Comparison of ENCODE assay signal across 15 cellular contexts in genomic region chr3:149603126-149604074, GRCh38. TPM values are rescaled to one million over a fixed set of nuclear protein-coding genes. Genes with fewer than 3 reads are reported as not detected.
DNase-seq lines count a peak whose midpoint lies in the region; ATAC-seq, FAIRE-seq and TF ChIP-seq lines count a peak whose summit lies in the region.
"Had no signal": no experiment of that assay in that cellular context is flagged by ENCODE, and none has a peak within 500 bp of the region (broad histone marks: within the 10 kb centered on the region; RNA-seq: fewer than 3 reads in every experiment).

No MANE protein-coding gene starts in this region.

- H3K4me2 ChIP-seq in GM12878 (ENCODE audit: control insufficient read depth, insufficient read depth) = peak overlapping the region; percentile 15; the same call in 1 of the 2 replicates

- ATAC-seq in GM12878 (no peak), memory B cell (ENCODE audit: low read depth) (no peak), aorta (ENCODE audit: low FRiP score) (no peak), HG02759 (IDR thresholded peaks at IDR 0.05; ENCODE audit: unreplicated experiment) (no peak)

- H3K27ac ChIP-seq in ACC112 (ENCODE audit: low read depth, low read length) = peak overlapping the region; percentile 81
- peak overlapping the region; percentile 12; the same call in 1 of the 2 replicates for H3K27ac ChIP-seq in GM12878 (ENCODE audit: control insufficient read depth, insufficient read depth)
- no peak overlapping the region for H3K27ac ChIP-seq in aorta (ENCODE audit: low read depth in 1 of 2, low read length in 2 of 2)
- peak overlapping the region in 1 of 2 donors; percentile 18 for H3K27ac ChIP-seq in ovary

- CTCF ChIA-PET in GM12878 (lab: Yijun Ruan, JAX) = interaction anchor here (0.6 to 8.4 kb wide), 13 partner anchors 17 to 149 kb away, joined by 3 to 87 read pairs (median 7); partner anchors contain the start of genes COMMD2 and WWTR1

- intact Hi-C loops in GM12878 (cut with micrococcal nuclease; ENCODE audit: unreplicated experiment) = loop anchor here (5.0 kb wide), 1 partner anchor 36 kb away; no protein-coding TSS in a partner anchor
- intact Hi-C loops in aorta (cut with DNase I) = no loop called here
- intact Hi-C loops in ovary (cut with DNase I) = loop anchor here in 1 of 4 donors (10.0 kb wide), 1 partner anchor 51 kb away; the partner anchor contains the start of gene WWTR1

- peak overlapping the region; percentile 86 for H3K27ac Mint-ChIP-seq in memory B cell
- H3K27ac Mint-ChIP-seq: activated naive CD4-positive, alpha-beta T cell treated with anti-CD3 and anti-CD28 coated beads for 36 hours had no signal

- H3K4me1 ChIP-seq in ACC112 (ENCODE audit: control insufficient read depth, insufficient read depth, low read length, unreplicated experiment) = peaks cover 64% of the 10 kb centered on the region
- peaks cover 28% of the 10 kb centered on the region for H3K4me1 ChIP-seq in GM12878 (ENCODE audit: control insufficient read depth, insufficient read depth, low read length)
- peaks cover 4 to 11% of the 10 kb centered on the region in 2 donors for H3K4me1 ChIP-seq in aorta (ENCODE audit: control insufficient read depth in 1 of 2, insufficient read depth in 2 of 2, low read length in 2 of 2)
- H3K4me1 ChIP-seq in ovary (ENCODE audit: insufficient read depth) = peaks cover 20% of the 10 kb centered on the region

- H3K27me3 Mint-ChIP-seq in memory B cell = no peaks in the 10 kb centered on the region
- H3K27me3 Mint-ChIP-seq: B cell had no signal

- TF ChIP-seq EP300 in GM12878 (IDR thresholded peaks at IDR 0.05; ENCODE audit: borderline replicate concordance in 1 of 2, control insufficient read depth in 1 of 2, low read depth in 2 of 2, low read length in 2 of 2) (peak; percentile 35 to 58; a peak in 1 of 4 replicates), ovary (IDR thresholded peaks at IDR 0.05) (no peak)

- TF ChIP-seq POLR2A in GM12878 (IDR thresholded peaks at IDR 0.05; ENCODE audit: low read depth, low read length) (no peak), ovary (IDR thresholded peaks at IDR 0.05) (no peak)

- no TSS peak for BruUV-seq in GM12878 (replicated peaks; lab: Mats Ljungman, UMichigan)

- H3K27me3 ChIP-seq in ACC112 (ENCODE audit: insufficient read depth, low read length) (no peaks in the 10 kb centered on the region), GM12878 (replicated peaks in 1 of 2; ENCODE audit: control insufficient read depth in 2 of 2, insufficient read depth in 2 of 2, low read length in 1 of 2) (no peaks in the 10 kb centered on the region), aorta (ENCODE audit: control insufficient read depth in 1 of 2, insufficient read depth in 2 of 2, low read length in 1 of 2) (no peaks in the 10 kb centered on the region), ovary (no peaks in the 10 kb centered on the region)

- no peak overlapping the region for H3K4me3 Mint-ChIP-seq in memory B cell
- H3K4me3 Mint-ChIP-seq: activated naive CD4-positive, alpha-beta T cell treated with anti-CD3 and anti-CD28 coated beads for 36 hours had no signal

- POLR2A ChIA-PET in GM12878 (lab: Charles Lee) = interaction anchor here (0.6 to 5.7 kb wide), 11 partner anchors 11 to 123 kb away, joined by 3 to 87 read pairs (median 5); partner anchors contain the start of gene WWTR1

- peaks cover 7% of the 10 kb centered on the region for H3K4me1 Mint-ChIP-seq in memory B cell

- no peak for TF ChIP-seq RAD21 in GM12878 (IDR thresholded peaks at IDR 0.05; ENCODE audit: insufficient read depth, low read depth, low read length)

- RAD21 ChIA-PET in GM12878 (lab: Charles Lee; ENCODE audit: unreplicated experiment) = interaction anchor here (0.5 to 12.7 kb wide), 10 partner anchors 17 to 169 kb away, joined by 3 to 181 read pairs (median 20); partner anchors contain the start of gene WWTR1

- H2AFZ ChIP-seq in ACC112 (ENCODE audit: low read length, unreplicated experiment) (no peak overlapping the region), GM12878 (ENCODE audit: control insufficient read depth, low read depth, low read length) (no peak overlapping the region)

- no peak for FAIRE-seq in GM12878 (lab: Jason Lieb, UNC)

- 87% methylated on average over 3 of the region's 3 CpGs for WGBS in GM12878 (ENCODE audit: insufficient coverage, insufficient replicate concordance, low lambda C conversion rate, missing lambda C conversion rate)
- 13 to 17% methylated on average over 3 of the region's 3 CpGs for WGBS in aorta, 2 donors
- 69 to 76% (median 72%) methylated on average over 3 of the region's 3 CpGs for WGBS in ovary, 3 donors

- DNase-seq in HT-29 (ENCODE audit: low spot score) (peak; percentile 75), GM12878 (ENCODE audit: low read depth, low spot score) (no peak), memory B cell (ENCODE audit: low spot score in 2 of 2) (no peak), aorta (no peak), ovary (no peak)
- no peak for DNase-seq in effector CD8-positive, alpha-beta T cell (lab: John Stamatoyannopoulos, UW)
- DNase-seq: activated naive CD4-positive, alpha-beta T cell treated with anti-CD3 and anti-CD28 coated beads for 36 hours; erythroblast; SHP77 treated with DMSO at 0.1 percent for 48 hours; stimulated activated CD4-positive, alpha-beta T cell treated with anti-CD3 and anti-CD28 coated beads, Interleukin-12 subunit alpha, Interleukin-12 subunit beta, amount 100 ng/mL, for 4 hours had no signal

- H3K9me3 ChIP-seq in GM12878 (replicated peaks; ENCODE audit: control insufficient read depth, insufficient read depth, low read length) = no peaks in the 10 kb centered on the region
- H3K9me3 ChIP-seq in aorta (ENCODE audit: control insufficient read depth, low read length) = no peaks in the 10 kb centered on the region
- no peaks in the 10 kb centered on the region for H3K9me3 ChIP-seq in ovary

- H3K9me3 Mint-ChIP-seq in memory B cell = no peaks in the 10 kb centered on the region
- H3K9me3 Mint-ChIP-seq: activated naive CD4-positive, alpha-beta T cell treated with anti-CD3 and anti-CD28 coated beads for 36 hours; IgD-negative memory B cell had no signal

- TF ChIP-seq CTCF in GM12878 (IDR thresholded peaks at IDR 0.05 in 2 of 3, conservative IDR thresholded peaks at IDR 0.05 in 1 of 3; ENCODE audit: control insufficient read depth in 2 of 3, extremely low read depth in 1 of 3, insufficient read depth in 1 of 3, low read depth in 3 of 3, low read length in 3 of 3) (no peak), ovary (IDR thresholded peaks at IDR 0.05) (no peak)

- SMC1A ChIA-PET in GM12878 (lab: Charles Lee; ENCODE audit: uncharacterized antibody, unreplicated experiment) = interaction anchor here (0.6 to 17.0 kb wide), 16 partner anchors 9 to 114 kb away, joined by 3 to 505 read pairs (median 11); partner anchors contain the start of gene WWTR1

- H3K36me3 Mint-ChIP-seq in memory B cell = no peaks in the 10 kb centered on the region

- in situ Hi-C loops in GM12878 (cut with MboI) = no loop called here

- no peaks in the 10 kb centered on the region for H4K20me1 ChIP-seq in GM12878 (ENCODE audit: control insufficient read depth, insufficient read depth)

- H3K79me2 ChIP-seq in ACC112 (ENCODE audit: control insufficient read depth, insufficient read depth, low read length, unreplicated experiment) (peaks cover 67% of the 10 kb centered on the region), GM12878 (ENCODE audit: control insufficient read depth, insufficient read depth, low read length) (peaks cover 2% of the 10 kb centered on the region)

- peak overlapping the region; percentile 24; the same call in 1 of the 2 replicates for H3K4me3 ChIP-seq in ACC112 (ENCODE audit: low read depth, low read length)
- no peak overlapping the region for H3K4me3 ChIP-seq in GM12878
- no peak overlapping the region for H3K4me3 ChIP-seq in aorta (ENCODE audit: low read length in 2 of 2)
- no peak overlapping the region for H3K4me3 ChIP-seq in ovary
- H3K4me3 ChIP-seq: lung had no signal

- H3K36me3 ChIP-seq in ACC112 (ENCODE audit: insufficient read depth, low read length) = no peaks in the 10 kb centered on the region
- peaks cover 0 to 3% of the 10 kb centered on the region in 2 experiments; a peak in 2 of 4 replicates for H3K36me3 ChIP-seq in GM12878 (ENCODE audit: control insufficient read depth in 2 of 2, insufficient read depth in 2 of 2, low read length in 1 of 2)
- H3K36me3 ChIP-seq in aorta (ENCODE audit: control insufficient read depth in 1 of 2, insufficient read depth in 2 of 2, low read length in 1 of 2) = no peaks in the 10 kb centered on the region
- H3K36me3 ChIP-seq in ovary = no peaks in the 10 kb centered on the region

- no peak overlapping the region for H3K9ac ChIP-seq in GM12878 (ENCODE audit: control insufficient read depth, insufficient read depth, low read length)

TF ChIP-seq in GM12878, 131 proteins besides CTCF, POLR2A, EP300 and RAD21 (continues in another document):
- TF ChIP-seq MTA2 (IDR thresholded peaks at IDR 0.05; ENCODE audit: low read depth) (peak; percentile 50), ZBED1 (IDR thresholded peaks at IDR 0.05; ENCODE audit: borderline replicate concordance) (no peak)

RNA-seq across cellular contexts. Expression of gene WWTR1, which starts 54.4 kb away (rescaled TPM):
- 3.2 and 4.2 TPM in 2 replicates for total RNA-seq in HT-29 (2014; rRNA removed; shearing (Covaris generic))
- total RNA-seq in GM12878 (2013; cell fraction: nucleolus; rRNA removed) = 25.3 and 27.0 TPM in 2 replicates
- 2.9 and 4.0 TPM in 2 replicates for total RNA-seq in GM12878 (2014; rRNA removed)
- 2.5 and 3.0 TPM in 2 replicates for total RNA-seq in GM12878 (2014; rRNA removed; fragmentation: Illumina TruSeq; extraction: Trizol)
- 5.1 and 6.8 TPM in 2 replicates for total RNA-seq in GM12878 (2021)
- 2.6 TPM for polyA plus RNA-seq in GM12878 (2011; ENCODE audit: low read depth)
- polyA plus RNA-seq in GM12878 (2011; rRNA removed) = 12.6 and 18.5 TPM in 2 replicates
- 12.8 and 16.6 TPM in 2 replicates for polyA plus RNA-seq in GM12878 (2011; cell fraction: cytosol; rRNA removed)
- polyA plus RNA-seq in GM12878 (2011; cell fraction: nucleus; rRNA removed) = 16.1 and 19.8 TPM in 2 replicates
- 4.3 and 5.2 TPM in 2 replicates for polyA plus RNA-seq in GM12878 (2012)
- 10.0 and 10.2 TPM in 2 replicates for polyA plus RNA-seq in GM12878 (2014; fragmentation: Illumina TruSeq; extraction: Trizol)
- polyA plus RNA-seq in GM12878 (2014; fragmentation: Nextera tagmentation; extraction: Ambion mirVana) = 1 to 10 TPM; 3.8 to 4.0 TPM
- polyA plus RNA-seq in GM12878 (2014; rRNA removed) = 4.7 and 5.0 TPM in 2 replicates
- 1 to 10 TPM; 7.6 to 8.4 TPM for polyA plus RNA-seq in GM12878 (2016; fragmentation: Nextera tagmentation; extraction: Ambion mirVana)
- 23.5 and 26.9 TPM in 2 replicates for polyA minus RNA-seq in GM12878 (2011; rRNA and poly(A)+ RNA removed)
- polyA minus RNA-seq in GM12878 (2011; cell fraction: cytosol; rRNA and poly(A)+ RNA removed) = 7.8 and 9.9 TPM in 2 replicates
- 33.4 and 61.2 TPM in 2 replicates for polyA minus RNA-seq in GM12878 (2011; cell fraction: nucleus; rRNA and poly(A)+ RNA removed)
- total RNA-seq in aorta = 100 to 1,000 TPM; 148 to 225 TPM
- polyA plus RNA-seq in aorta = 100 to 1,000 TPM in 1 of 2 donors, 10 to 100 TPM in 1; 93.5 to 115 TPM
- total RNA-seq in ovary = 100 to 1,000 TPM in 4 of 7 donors, 10 to 100 TPM in 3; 96.0 to 160 (median 112) TPM
- 10 to 100 TPM; 65.4 to 87.4 TPM for polyA plus RNA-seq in ovary

Comparison
In these comparisons a context has a peak if more than half of its experiments do, and no peak if none do; other contexts are left out.
1. H3K27ac ChIP-seq: peak in ACC112 (single experiment) and GM12878 (single experiment); none in aorta (0 of 2).